1 cellular context compared by ENCODE assay signal in the genomic region with DNA sequence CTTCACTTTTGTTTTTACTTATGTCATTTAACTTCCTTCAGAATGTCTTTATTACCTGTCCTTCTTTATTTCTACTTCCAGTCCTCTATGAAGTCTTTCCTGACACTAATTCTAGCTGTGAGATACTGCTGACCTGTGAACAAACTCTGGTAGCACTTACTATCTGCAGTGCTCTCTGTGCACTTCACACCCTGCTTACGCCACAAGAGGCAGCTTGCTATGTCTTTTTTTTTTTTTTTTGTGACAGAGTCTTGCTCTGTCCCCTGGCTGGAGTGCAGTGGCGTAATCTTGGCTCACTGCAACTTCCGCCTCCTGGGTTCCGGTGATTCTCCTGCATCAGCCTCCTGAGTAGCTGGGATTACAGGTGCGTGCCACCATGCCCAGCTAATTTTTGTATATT.
TF ChIP-seq lines count a peak whose summit lies in the region.

No MANE protein-coding gene starts in this region.

TF ChIP-seq in HepG2, 621 proteins besides CTCF, POLR2A, EP300 and RAD21 (continued from another document and continues in another):
- TF ChIP-seq, protein P1, sequence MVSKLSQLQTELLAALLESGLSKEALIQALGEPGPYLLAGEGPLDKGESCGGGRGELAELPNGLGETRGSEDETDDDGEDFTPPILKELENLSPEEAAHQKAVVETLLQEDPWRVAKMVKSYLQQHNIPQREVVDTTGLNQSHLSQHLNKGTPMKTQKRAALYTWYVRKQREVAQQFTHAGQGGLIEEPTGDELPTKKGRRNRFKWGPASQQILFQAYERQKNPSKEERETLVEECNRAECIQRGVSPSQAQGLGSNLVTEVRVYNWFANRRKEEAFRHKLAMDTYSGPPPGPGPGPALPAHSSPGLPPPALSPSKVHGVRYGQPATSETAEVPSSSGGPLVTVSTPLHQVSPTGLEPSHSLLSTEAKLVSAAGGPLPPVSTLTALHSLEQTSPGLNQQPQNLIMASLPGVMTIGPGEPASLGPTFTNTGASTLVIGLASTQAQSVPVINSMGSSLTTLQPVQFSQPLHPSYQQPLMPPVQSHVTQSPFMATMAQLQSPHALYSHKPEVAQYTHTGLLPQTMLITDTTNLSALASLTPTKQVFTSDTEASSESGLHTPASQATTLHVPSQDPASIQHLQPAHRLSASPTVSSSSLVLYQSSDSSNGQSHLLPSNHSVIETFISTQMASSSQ (IDR thresholded peaks at IDR 0.05; ENCODE audit: low read depth): no peak
- TF ChIP-seq, protein P1 (CRISPR knock-in tag; IDR thresholded peaks at IDR 0.05; ENCODE audit: borderline replicate concordance): no peak
- TF ChIP-seq SMARCC2 (IDR thresholded peaks at IDR 0.05) (no peak), ZFP36L2 (CRISPR knock-in tag; IDR thresholded peaks at IDR 0.05) (no peak), PTBP1 (IDR thresholded peaks at IDR 0.05; ENCODE audit: low read depth, low read length, poor library complexity, severe bottlenecking) (no peak), ZNF678 (CRISPR knock-in tag; IDR thresholded peaks at IDR 0.05) (no peak), PHB2 (IDR thresholded peaks at IDR 0.05; ENCODE audit: partially characterized antibody) (no peak), ZNF354B (CRISPR knock-in tag; IDR thresholded peaks at IDR 0.05) (no peak), SNAPC2 (CRISPR knock-in tag; IDR thresholded peaks at IDR 0.05) (no peak), ZNF292 (CRISPR knock-in tag; IDR thresholded peaks at IDR 0.05; ENCODE audit: borderline replicate concordance, low read depth) (peak; percentile 63; the same call in 1 of the 2 replicates), SRF (IDR thresholded peaks at IDR 0.05; ENCODE audit: low read depth, low read length) (no peak), PAX8 (CRISPR knock-in tag; IDR thresholded peaks at IDR 0.05; ENCODE audit: borderline replicate concordance) (no peak), ZNF589 (CRISPR knock-in tag; conservative IDR thresholded peaks at IDR 0.05) (no peak), SALL2 (CRISPR knock-in tag; IDR thresholded peaks at IDR 0.05) (no peak), ZSCAN31 (CRISPR knock-in tag; IDR thresholded peaks at IDR 0.05; ENCODE audit: low read depth) (no peak), TBX2 (CRISPR knock-in tag; IDR thresholded peaks at IDR 0.05; ENCODE audit: borderline replicate concordance) (peak; percentile 49), ZSCAN22 (CRISPR knock-in tag; IDR thresholded peaks at IDR 0.05) (no peak), SP140L (CRISPR knock-in tag; IDR thresholded peaks at IDR 0.05; ENCODE audit: borderline replicate concordance) (no peak), BRCA1 (CRISPR knock-in tag; IDR thresholded peaks at IDR 0.05) (no peak), ZNF251 (CRISPR knock-in tag; IDR thresholded peaks at IDR 0.05) (no peak), ZNF549 (CRISPR knock-in tag; IDR thresholded peaks at IDR 0.05) (no peak), MLLT10 (CRISPR knock-in tag; IDR thresholded peaks at IDR 0.05) (no peak), AGO2 (optimal IDR thresholded peaks at IDR 0.05; ENCODE audit: low read depth, low read length) (no peak), THAP11 (CRISPR knock-in tag; IDR thresholded peaks at IDR 0.05) (no peak; the same call in 1 of the 2 replicates), ZNF567 (CRISPR knock-in tag; IDR thresholded peaks at IDR 0.05; ENCODE audit: borderline replicate concordance) (no peak), TBP (CRISPR knock-in tag; IDR thresholded peaks at IDR 0.05) (no peak), TOPORS (CRISPR knock-in tag; IDR thresholded peaks at IDR 0.05) (no peak), SKI (IDR thresholded peaks at IDR 0.05; ENCODE audit: partially characterized antibody) (no peak), ZNF556 (CRISPR knock-in tag; IDR thresholded peaks at IDR 0.05; ENCODE audit: borderline replicate concordance) (no peak), ZNF547 (CRISPR knock-in tag; IDR thresholded peaks at IDR 0.05) (no peak), ZMYM4 (CRISPR knock-in tag; IDR thresholded peaks at IDR 0.05) (no peak), ZBTB8A (CRISPR knock-in tag; IDR thresholded peaks at IDR 0.05; ENCODE audit: borderline replicate concordance, low read depth) (no peak), NFATC3 (CRISPR knock-in tag; IDR thresholded peaks at IDR 0.05) (no peak), CCDC6 (CRISPR knock-in tag; IDR thresholded peaks at IDR 0.05) (no peak), ZNF720 (CRISPR knock-in tag; IDR thresholded peaks at IDR 0.05) (no peak), ZZZ3 (CRISPR knock-in tag; IDR thresholded peaks at IDR 0.05; ENCODE audit: borderline replicate concordance) (no peak), ARHGAP35 (CRISPR knock-in tag; IDR thresholded peaks at IDR 0.05; ENCODE audit: borderline replicate concordance) (no peak), ZNF160 (CRISPR knock-in tag; IDR thresholded peaks at IDR 0.05) (no peak), ZNF446 (CRISPR knock-in tag; IDR thresholded peaks at IDR 0.05) (no peak), ZNF550 (CRISPR knock-in tag; IDR thresholded peaks at IDR 0.05; ENCODE audit: borderline replicate concordance) (no peak), PRPF4 (IDR thresholded peaks at IDR 0.05; ENCODE audit: low read depth, low read length, poor library complexity, severe bottlenecking) (no peak), ISL2 (CRISPR knock-in tag; IDR thresholded peaks at IDR 0.05) (no peak), SIN3A (IDR thresholded peaks at IDR 0.05; ENCODE audit: borderline replicate concordance, low read depth, low read length) (no peak), ZNF790 (CRISPR knock-in tag; IDR thresholded peaks at IDR 0.05; ENCODE audit: borderline replicate concordance) (no peak), TCF7 (IDR thresholded peaks at IDR 0.05; ENCODE audit: low read depth) (no peak)
- TF ChIP-seq, protein P2, sequence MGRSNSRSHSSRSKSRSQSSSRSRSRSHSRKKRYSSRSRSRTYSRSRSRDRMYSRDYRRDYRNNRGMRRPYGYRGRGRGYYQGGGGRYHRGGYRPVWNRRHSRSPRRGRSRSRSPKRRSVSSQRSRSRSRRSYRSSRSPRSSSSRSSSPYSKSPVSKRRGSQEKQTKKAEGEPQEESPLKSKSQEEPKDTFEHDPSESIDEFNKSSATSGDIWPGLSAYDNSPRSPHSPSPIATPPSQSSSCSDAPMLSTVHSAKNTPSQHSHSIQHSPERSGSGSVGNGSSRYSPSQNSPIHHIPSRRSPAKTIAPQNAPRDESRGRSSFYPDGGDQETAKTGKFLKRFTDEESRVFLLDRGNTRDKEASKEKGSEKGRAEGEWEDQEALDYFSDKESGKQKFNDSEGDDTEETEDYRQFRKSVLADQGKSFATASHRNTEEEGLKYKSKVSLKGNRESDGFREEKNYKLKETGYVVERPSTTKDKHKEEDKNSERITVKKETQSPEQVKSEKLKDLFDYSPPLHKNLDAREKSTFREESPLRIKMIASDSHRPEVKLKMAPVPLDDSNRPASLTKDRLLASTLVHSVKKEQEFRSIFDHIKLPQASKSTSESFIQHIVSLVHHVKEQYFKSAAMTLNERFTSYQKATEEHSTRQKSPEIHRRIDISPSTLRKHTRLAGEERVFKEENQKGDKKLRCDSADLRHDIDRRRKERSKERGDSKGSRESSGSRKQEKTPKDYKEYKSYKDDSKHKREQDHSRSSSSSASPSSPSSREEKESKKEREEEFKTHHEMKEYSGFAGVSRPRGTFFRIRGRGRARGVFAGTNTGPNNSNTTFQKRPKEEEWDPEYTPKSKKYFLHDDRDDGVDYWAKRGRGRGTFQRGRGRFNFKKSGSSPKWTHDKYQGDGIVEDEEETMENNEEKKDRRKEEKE (IDR thresholded peaks at IDR 0.05): no peak
- TF ChIP-seq, protein P3, sequence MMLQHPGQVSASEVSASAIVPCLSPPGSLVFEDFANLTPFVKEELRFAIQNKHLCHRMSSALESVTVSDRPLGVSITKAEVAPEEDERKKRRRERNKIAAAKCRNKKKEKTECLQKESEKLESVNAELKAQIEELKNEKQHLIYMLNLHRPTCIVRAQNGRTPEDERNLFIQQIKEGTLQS (CRISPR knock-in tag; IDR thresholded peaks at IDR 0.05): no peak
- TF ChIP-seq, protein P4, sequence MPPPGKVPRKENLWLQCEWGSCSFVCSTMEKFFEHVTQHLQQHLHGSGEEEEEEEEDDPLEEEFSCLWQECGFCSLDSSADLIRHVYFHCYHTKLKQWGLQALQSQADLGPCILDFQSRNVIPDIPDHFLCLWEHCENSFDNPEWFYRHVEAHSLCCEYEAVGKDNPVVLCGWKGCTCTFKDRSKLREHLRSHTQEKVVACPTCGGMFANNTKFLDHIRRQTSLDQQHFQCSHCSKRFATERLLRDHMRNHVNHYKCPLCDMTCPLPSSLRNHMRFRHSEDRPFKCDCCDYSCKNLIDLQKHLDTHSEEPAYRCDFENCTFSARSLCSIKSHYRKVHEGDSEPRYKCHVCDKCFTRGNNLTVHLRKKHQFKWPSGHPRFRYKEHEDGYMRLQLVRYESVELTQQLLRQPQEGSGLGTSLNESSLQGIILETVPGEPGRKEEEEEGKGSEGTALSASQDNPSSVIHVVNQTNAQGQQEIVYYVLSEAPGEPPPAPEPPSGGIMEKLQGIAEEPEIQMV (CRISPR knock-in tag; IDR thresholded peaks at IDR 0.05; ENCODE audit: low read depth): no peak
- TF ChIP-seq, protein P5, sequence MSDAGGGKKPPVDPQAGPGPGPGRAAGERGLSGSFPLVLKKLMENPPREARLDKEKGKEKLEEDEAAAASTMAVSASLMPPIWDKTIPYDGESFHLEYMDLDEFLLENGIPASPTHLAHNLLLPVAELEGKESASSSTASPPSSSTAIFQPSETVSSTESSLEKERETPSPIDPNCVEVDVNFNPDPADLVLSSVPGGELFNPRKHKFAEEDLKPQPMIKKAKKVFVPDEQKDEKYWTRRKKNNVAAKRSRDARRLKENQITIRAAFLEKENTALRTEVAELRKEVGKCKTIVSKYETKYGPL (CRISPR knock-in tag; IDR thresholded peaks at IDR 0.05): no peak
- TF ChIP-seq, protein P6, sequence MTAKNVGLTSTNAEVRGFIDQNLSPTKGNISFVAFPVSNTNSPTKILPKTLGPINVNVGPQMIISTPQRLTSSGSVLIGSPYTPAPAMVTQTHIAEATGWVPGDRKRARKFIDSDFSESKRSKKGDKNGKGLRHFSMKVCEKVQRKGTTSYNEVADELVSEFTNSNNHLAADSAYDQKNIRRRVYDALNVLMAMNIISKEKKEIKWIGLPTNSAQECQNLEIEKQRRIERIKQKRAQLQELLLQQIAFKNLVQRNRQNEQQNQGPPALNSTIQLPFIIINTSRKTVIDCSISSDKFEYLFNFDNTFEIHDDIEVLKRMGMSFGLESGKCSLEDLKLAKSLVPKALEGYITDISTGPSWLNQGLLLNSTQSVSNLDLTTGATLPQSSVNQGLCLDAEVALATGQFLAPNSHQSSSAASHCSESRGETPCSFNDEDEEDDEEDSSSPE (CRISPR knock-in tag; IDR thresholded peaks at IDR 0.05): no peak
- TF ChIP-seq, protein P7, sequence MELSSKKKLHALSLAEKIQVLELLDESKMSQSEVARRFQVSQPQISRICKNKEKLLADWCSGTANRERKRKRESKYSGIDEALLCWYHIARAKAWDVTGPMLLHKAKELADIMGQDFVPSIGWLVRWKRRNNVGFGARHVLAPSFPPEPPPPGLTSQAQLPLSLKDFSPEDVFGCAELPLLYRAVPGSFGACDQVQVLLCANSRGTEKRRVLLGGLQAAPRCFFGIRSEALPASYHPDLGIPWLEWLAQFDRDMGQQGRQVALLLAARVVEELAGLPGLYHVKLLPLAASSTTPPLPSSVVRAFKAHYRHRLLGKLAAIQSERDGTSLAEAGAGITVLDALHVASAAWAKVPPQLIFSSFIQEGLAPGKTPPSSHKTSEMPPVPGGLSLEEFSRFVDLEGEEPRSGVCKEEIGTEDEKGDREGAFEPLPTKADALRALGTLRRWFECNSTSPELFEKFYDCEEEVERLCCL (CRISPR knock-in tag; IDR thresholded peaks at IDR 0.05; ENCODE audit: borderline replicate concordance): no peak
- TF ChIP-seq, protein P8, sequence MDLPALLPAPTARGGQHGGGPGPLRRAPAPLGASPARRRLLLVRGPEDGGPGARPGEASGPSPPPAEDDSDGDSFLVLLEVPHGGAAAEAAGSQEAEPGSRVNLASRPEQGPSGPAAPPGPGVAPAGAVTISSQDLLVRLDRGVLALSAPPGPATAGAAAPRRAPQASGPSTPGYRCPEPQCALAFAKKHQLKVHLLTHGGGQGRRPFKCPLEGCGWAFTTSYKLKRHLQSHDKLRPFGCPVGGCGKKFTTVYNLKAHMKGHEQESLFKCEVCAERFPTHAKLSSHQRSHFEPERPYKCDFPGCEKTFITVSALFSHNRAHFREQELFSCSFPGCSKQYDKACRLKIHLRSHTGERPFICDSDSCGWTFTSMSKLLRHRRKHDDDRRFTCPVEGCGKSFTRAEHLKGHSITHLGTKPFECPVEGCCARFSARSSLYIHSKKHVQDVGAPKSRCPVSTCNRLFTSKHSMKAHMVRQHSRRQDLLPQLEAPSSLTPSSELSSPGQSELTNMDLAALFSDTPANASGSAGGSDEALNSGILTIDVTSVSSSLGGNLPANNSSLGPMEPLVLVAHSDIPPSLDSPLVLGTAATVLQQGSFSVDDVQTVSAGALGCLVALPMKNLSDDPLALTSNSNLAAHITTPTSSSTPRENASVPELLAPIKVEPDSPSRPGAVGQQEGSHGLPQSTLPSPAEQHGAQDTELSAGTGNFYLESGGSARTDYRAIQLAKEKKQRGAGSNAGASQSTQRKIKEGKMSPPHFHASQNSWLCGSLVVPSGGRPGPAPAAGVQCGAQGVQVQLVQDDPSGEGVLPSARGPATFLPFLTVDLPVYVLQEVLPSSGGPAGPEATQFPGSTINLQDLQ (CRISPR knock-in tag; IDR thresholded peaks at IDR 0.05): no peak
- TF ChIP-seq, protein P9, sequence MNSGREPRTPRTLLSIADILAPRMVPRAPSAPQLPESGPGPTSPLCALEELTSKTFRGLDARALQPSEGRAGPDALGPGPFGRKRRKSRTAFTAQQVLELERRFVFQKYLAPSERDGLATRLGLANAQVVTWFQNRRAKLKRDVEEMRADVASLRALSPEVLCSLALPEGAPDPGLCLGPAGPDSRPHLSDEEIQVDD (CRISPR knock-in tag; IDR thresholded peaks at IDR 0.05; ENCODE audit: borderline replicate concordance): no peak
